In genomic region chr6:77366798-77367197, GRCh38 we compare ENCODE assay signal across 31 cellular contexts.
"Had no signal": no experiment of that assay in that cellular context is flagged by ENCODE, and none has a peak within 500 bp of the region (broad histone marks: within the 10 kb centered on the region; RNA-seq: fewer than 3 reads in every experiment).

No MANE protein-coding gene starts in this region.

- H3K36me3 Mint-ChIP-seq: activated naive CD4-positive, alpha-beta T cell treated with anti-CD3 and anti-CD28 coated beads, Interleukin-2, amount 10 ng/mL, durations not matched to agents 7 days and 5 days; activated naive CD8-positive, alpha-beta T cell treated with anti-CD3 and anti-CD28 coated beads for 36 hours; T-cell had no signal

- H3K27me3 ChIP-seq: adrenal gland, breast epithelium had no signal

- DNase-seq: activated CD4-positive, alpha-beta memory T cell treated with anti-CD3 and anti-CD28 coated beads, Interleukin-2, amount 10 ng/mL, durations not matched to agents 7 days and 5 days; activated CD4-positive, alpha-beta T cell treated with anti-CD3 and anti-CD28 coated beads for 36 hours; activated CD4-positive, alpha-beta T cell treated with anti-CD3 and anti-CD28 coated beads, Interleukin-2, amount 50 U/mL, for 1 hour; activated CD8-positive, alpha-beta memory T cell treated with anti-CD3 and anti-CD28 coated beads, Interleukin-2, amount 50 U/mL, for 4 hours; activated gamma-delta T cell treated with Interleukin-2 at 50 U/mL for 16 hours; activated naive CD4-positive, alpha-beta T cell treated with anti-CD3 and anti-CD28 coated beads, Interleukin-2, amount 10 ng/mL, durations not matched to agents 7 days and 5 days; activated naive CD8-positive, alpha-beta T cell treated with anti-CD3 and anti-CD28 coated beads for 36 hours; activated T-cell treated with anti-CD3 and anti-CD28 coated beads, Interleukin-2, amount 50 U/mL, for 72 hours; adrenal gland; anterior cingulate cortex; caudate nucleus; KG1; NCI-H1092; NCI-H1417 treated with DMSO at 0.1 percent for 48 hours; NCI-H1694; NCI-H2029; NCI-H345; NCI-H510A; NCI-H526 treated with DMSO at 0.1 percent for 48 hours; NCI-H82; NK-92 treated with Interleukin-12 subunit alpha and Interleukin-12 subunit beta, amount 100 ng/mL, for 24 hours; OCI-M1; RPMI8226; T-cell; T-helper 2 cell; WERI-Rb-1 had no signal

- H3K4me3 Mint-ChIP-seq: activated CD4-positive, alpha-beta memory T cell treated with anti-CD3 and anti-CD28 coated beads, Interleukin-2, amount 10 ng/mL, durations not matched to agents 7 days and 5 days; activated CD4-positive, alpha-beta T cell treated with anti-CD3 and anti-CD28 coated beads for 36 hours; activated naive CD4-positive, alpha-beta T cell treated with anti-CD3 and anti-CD28 coated beads, Interleukin-2, amount 10 ng/mL, durations not matched to agents 7 days and 5 days; activated naive CD8-positive, alpha-beta T cell treated with anti-CD3 and anti-CD28 coated beads for 36 hours; activated T-cell treated with anti-CD3 and anti-CD28 coated beads, Interleukin-2, amount 50 U/mL, for 72 hours; T-cell had no signal

- H3K4me3 ChIP-seq: adrenal gland, breast epithelium, SK-N-MC had no signal

- H3K9me3 ChIP-seq: adrenal gland had no signal

- H3K27me3 Mint-ChIP-seq: activated CD4-positive, alpha-beta memory T cell treated with anti-CD3 and anti-CD28 coated beads, Interleukin-2, amount 10 ng/mL, durations not matched to agents 7 days and 5 days; activated naive CD4-positive, alpha-beta T cell treated with anti-CD3 and anti-CD28 coated beads, Interleukin-2, amount 10 ng/mL, durations not matched to agents 7 days and 5 days; activated naive CD8-positive, alpha-beta T cell treated with anti-CD3 and anti-CD28 coated beads for 36 hours; T-cell had no signal

- H3K27ac Mint-ChIP-seq: activated CD4-positive, alpha-beta memory T cell treated with anti-CD3 and anti-CD28 coated beads, Interleukin-2, amount 10 ng/mL, durations not matched to agents 7 days and 5 days; activated CD4-positive, alpha-beta T cell treated with anti-CD3 and anti-CD28 coated beads for 36 hours; activated naive CD4-positive, alpha-beta T cell treated with anti-CD3 and anti-CD28 coated beads, Interleukin-2, amount 10 ng/mL, durations not matched to agents 7 days and 5 days; activated naive CD8-positive, alpha-beta T cell treated with anti-CD3 and anti-CD28 coated beads for 36 hours; activated T-cell treated with anti-CD3 and anti-CD28 coated beads, Interleukin-2, amount 50 U/mL, for 72 hours; activated T-helper 2 cell treated with anti-CD3 and anti-CD28 coated beads, Interferon-gamma antibody, Interleukin-2, Interleukin-4, amounts not matched to agents 10 μg/mL and 5 μg/mL and 100 μg/mL, durations not matched to agents 14 hours and 24 hours and 36 hours; T-cell had no signal

- H3K4me1 Mint-ChIP-seq: activated CD4-positive, alpha-beta memory T cell treated with anti-CD3 and anti-CD28 coated beads, Interleukin-2, amount 10 ng/mL, durations not matched to agents 7 days and 5 days; activated CD4-positive, alpha-beta T cell treated with anti-CD3 and anti-CD28 coated beads for 36 hours; activated naive CD4-positive, alpha-beta T cell treated with anti-CD3 and anti-CD28 coated beads, Interleukin-2, amount 10 ng/mL, durations not matched to agents 7 days and 5 days; activated naive CD8-positive, alpha-beta T cell treated with anti-CD3 and anti-CD28 coated beads for 36 hours; T-cell had no signal

- H3K4me1 ChIP-seq: adrenal gland, breast epithelium had no signal

- H3K27ac ChIP-seq: adrenal gland, breast epithelium, SK-N-MC, WERI-Rb-1 had no signal

- H3K36me3 ChIP-seq: adrenal gland, breast epithelium, WERI-Rb-1 had no signal

- ATAC-seq: activated CD4-positive, alpha-beta T cell treated with anti-CD3 and anti-CD28 coated beads for 36 hours; activated T-cell treated with anti-CD3 and anti-CD28 coated beads, Interleukin-2, amount 50 U/mL, for 72 hours; Panc1; Right ventricle myocardium inferior; T-cell had no signal
